12 cellular contexts compared by ENCODE assay signal in the genomic region with DNA sequence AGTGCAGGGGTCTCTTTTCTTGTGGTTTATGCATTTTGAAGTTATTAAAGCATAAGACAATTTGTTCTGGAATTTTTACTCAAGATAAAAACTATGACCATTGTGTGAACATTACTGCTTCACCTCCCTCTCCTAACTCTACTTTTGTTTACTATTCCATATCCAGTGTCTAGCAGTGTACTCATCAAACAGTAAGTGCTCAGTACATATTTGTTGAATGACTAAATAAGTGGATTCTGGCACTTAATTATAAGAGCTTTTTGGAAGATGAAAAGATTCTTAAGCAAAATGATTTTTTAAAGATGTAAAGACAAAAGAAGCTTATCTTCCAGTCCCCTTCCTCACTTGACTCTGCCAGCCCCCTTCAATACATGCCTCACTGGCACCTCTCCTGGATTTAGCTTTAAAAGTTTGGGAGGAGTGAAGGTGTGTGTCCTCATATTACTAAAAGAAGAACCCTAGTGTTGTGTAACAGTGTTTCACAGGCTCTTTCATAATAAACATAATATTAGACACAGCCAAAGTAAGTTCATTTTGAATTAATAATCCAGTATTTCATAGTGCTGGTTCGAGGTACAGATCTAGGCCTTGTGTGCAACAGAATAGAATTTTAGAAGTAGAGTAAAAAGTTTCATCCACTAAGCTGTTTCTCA. TPM values are rescaled to one million over a fixed set of nuclear protein-coding genes. Genes with fewer than 3 reads are reported as not detected.
DNase-seq lines count a peak whose midpoint lies in the region; ATAC-seq, FAIRE-seq and TF ChIP-seq lines count a peak whose summit lies in the region.
"Had no signal": no experiment of that assay in that cellular context is flagged by ENCODE, and none has a peak within 500 bp of the region (broad histone marks: within the 10 kb centered on the region; RNA-seq: fewer than 3 reads in every experiment).

No MANE protein-coding gene starts in this region.

- H3K27ac Mint-ChIP-seq in astrocyte (ENCODE audit: unreplicated experiment): no peak overlapping the region
- H3K27ac Mint-ChIP-seq: activated CD4-positive, alpha-beta T cell treated with anti-CD3 and anti-CD28 coated beads, Interleukin-2, amount 10 ng/mL, durations not matched to agents 7 days and 5 days had no signal

- no peaks in the 10 kb centered on the region for H3K9me3 ChIP-seq in astrocyte (ENCODE audit: insufficient read depth, low read depth, low read length)
- no peaks in the 10 kb centered on the region for H3K9me3 ChIP-seq in skeletal muscle satellite cell (replicated peaks; ENCODE audit: low read length)

- no peak overlapping the region for H3K4me2 ChIP-seq in astrocyte (ENCODE audit: low read length)
- peak overlapping the region; percentile 39 for H3K4me2 ChIP-seq in skeletal muscle satellite cell (ENCODE audit: low read length)

- H4K20me1 ChIP-seq in astrocyte (ENCODE audit: insufficient read depth, low read length): no peaks in the 10 kb centered on the region

- ATAC-seq in left ventricle myocardium superior (peak; percentile 51), GM18502 (IDR thresholded peaks at IDR 0.05; ENCODE audit: poor library complexity, unreplicated experiment) (no peak), HG02623 (IDR thresholded peaks at IDR 0.05; ENCODE audit: unreplicated experiment) (no peak)

- FAIRE-seq in astrocyte (lab: Jason Lieb, UNC): no peak

- H3K4me1 ChIP-seq in astrocyte (ENCODE audit: insufficient read depth, low read length) (peaks cover 7% of the 10 kb centered on the region), skeletal muscle satellite cell (ENCODE audit: control insufficient read depth, insufficient read depth, low read length) (peaks cover 29% of the 10 kb centered on the region)

- no peaks in the 10 kb centered on the region for H3K27me3 Mint-ChIP-seq in astrocyte (ENCODE audit: low read depth, unreplicated experiment)

- no peak overlapping the region for H3K27ac ChIP-seq in astrocyte (ENCODE audit: low read depth, low read length)

- no peak overlapping the region for H3K4me3 Mint-ChIP-seq in astrocyte (ENCODE audit: unreplicated experiment)
- H3K4me3 Mint-ChIP-seq: activated CD4-positive, alpha-beta T cell treated with anti-CD3 and anti-CD28 coated beads, Interleukin-2, amount 10 ng/mL, durations not matched to agents 7 days and 5 days had no signal

- TF ChIP-seq CTCF in astrocyte (IDR thresholded peaks at IDR 0.05; ENCODE audit: insufficient read depth, low read depth, low read length): no peak

- H3K36me3 ChIP-seq in astrocyte (ENCODE audit: insufficient read depth, low read length): no peaks in the 10 kb centered on the region
- H3K36me3 ChIP-seq in skeletal muscle satellite cell (ENCODE audit: insufficient read depth, low read length): no peaks in the 10 kb centered on the region
- H3K36me3 ChIP-seq in H7 (replicated peaks; ENCODE audit: control insufficient read depth, insufficient read depth, low read length): no peaks in the 10 kb centered on the region

- no peaks in the 10 kb centered on the region for H3K27me3 ChIP-seq in astrocyte (ENCODE audit: insufficient read depth, low read length)
- no peaks in the 10 kb centered on the region for H3K27me3 ChIP-seq in skeletal muscle satellite cell (ENCODE audit: control insufficient read depth, insufficient read depth, low read length)
- H3K27me3 ChIP-seq in H7 (ENCODE audit: control insufficient read depth, insufficient read depth, low read length): no peaks in the 10 kb centered on the region

- H2AFZ ChIP-seq in astrocyte (ENCODE audit: low read depth, low read length): no peak overlapping the region

- intact Hi-C loops in left ventricle myocardium superior (cut with micrococcal nuclease): no loop called here

- H3K4me3 ChIP-seq in astrocyte (ENCODE audit: insufficient read depth, low read depth, low read length) (no peak overlapping the region), skeletal muscle satellite cell (ENCODE audit: low read length) (no peak overlapping the region), H7 (ENCODE audit: insufficient read depth, low read depth, low read length) (no peak overlapping the region)

- H3K79me2 ChIP-seq in astrocyte (ENCODE audit: insufficient read depth, low read length): peaks cover 9% of the 10 kb centered on the region

- peak; percentile 48 for DNase-seq in GM03348 (ENCODE audit: low spot score)
- peak; percentile 50 for DNase-seq in astrocyte (ENCODE audit: low read depth)
- no peak for DNase-seq in left ventricle myocardium superior
- no peak for DNase-seq in H7
- DNase-seq in activated CD4-positive, alpha-beta T cell treated with anti-CD3 and anti-CD28 coated beads, Interleukin-2, amount 50 U/mL, for 48 hours: no peak
- DNase-seq: activated CD4-positive, alpha-beta T cell treated with anti-CD3 and anti-CD28 coated beads, Interleukin-2, amount 10 ng/mL, durations not matched to agents 7 days and 5 days; activated gamma-delta T cell; MV-4-11; NCI-H526 had no signal

- H3K9ac ChIP-seq in astrocyte (ENCODE audit: low read length) (no peak overlapping the region), skeletal muscle satellite cell (ENCODE audit: low read depth, low read length) (no peak overlapping the region)

- peaks cover 25% of the 10 kb centered on the region for H3K4me1 Mint-ChIP-seq in astrocyte (ENCODE audit: low read depth, unreplicated experiment)
- H3K4me1 Mint-ChIP-seq: activated CD4-positive, alpha-beta T cell treated with anti-CD3 and anti-CD28 coated beads, Interleukin-2, amount 10 ng/mL, durations not matched to agents 7 days and 5 days had no signal

- H3K9me3 Mint-ChIP-seq in astrocyte (ENCODE audit: unreplicated experiment): no peaks in the 10 kb centered on the region
- H3K9me3 Mint-ChIP-seq: activated CD4-positive, alpha-beta T cell treated with anti-CD3 and anti-CD28 coated beads, Interleukin-2, amount 10 ng/mL, durations not matched to agents 7 days and 5 days had no signal

- peaks cover 2% of the 10 kb centered on the region for H3K36me3 Mint-ChIP-seq in astrocyte (ENCODE audit: low read depth, unreplicated experiment)

RNA-seq across cellular contexts. Expression of a gene that starts 53.0 kb away (rescaled TPM):
- total RNA-seq in astrocyte (12.4 and 13.6 TPM in 2 replicates), left ventricle myocardium superior (90.7 TPM)
- total RNA-seq in skeletal muscle satellite cell (2012; rRNA removed): 5.0 and 6.3 TPM in 2 replicates
- 14.1 and 23.4 TPM in 2 replicates for total RNA-seq in H7 (2014; rRNA removed; shearing (Covaris generic))

Comparison
In these comparisons a context has a peak if more than half of its experiments do, and no peak if none do; other contexts are left out.
1. DNase-seq: peak in GM03348 (single experiment) and astrocyte (single experiment); none in left ventricle myocardium superior (single experiment), H7 (single experiment) and activated CD4-positive, alpha-beta T cell treated with anti-CD3 and anti-CD28 coated beads, Interleukin-2, amount 50 U/mL, for 48 hours (0 of 2).